Comparison of ENCODE assay signal across 15 cellular contexts in genomic region chr7:77752016-77752415, GRCh38. TPM values are rescaled to one million over a fixed set of nuclear protein-coding genes. Genes with fewer than 3 reads are reported as not detected.
DNase-seq lines count a peak whose midpoint lies in the region; ATAC-seq and TF ChIP-seq lines count a peak whose summit lies in the region.
"Had no signal": no experiment of that assay in that cellular context is flagged by ENCODE, and none has a peak within 500 bp of the region (broad histone marks: within the 10 kb centered on the region; RNA-seq: fewer than 3 reads in every experiment).

No MANE protein-coding gene starts in this region.

- peaks cover 16% of the 10 kb centered on the region for H3K36me3 Mint-ChIP-seq in activated CD8-positive, alpha-beta T cell treated with anti-CD3 and anti-CD28 coated beads for 36 hours (ENCODE audit: low read depth)
- peaks cover 29% of the 10 kb centered on the region for H3K36me3 Mint-ChIP-seq in activated CD8-positive, alpha-beta T cell treated with anti-CD3 and anti-CD28 coated beads, Interleukin-2, amount 10 ng/mL, durations not matched to agents 7 days and 5 days (ENCODE audit: low read depth)
- H3K36me3 Mint-ChIP-seq in endothelial cell (ENCODE audit: low read depth, unreplicated experiment) = peaks cover 3% of the 10 kb centered on the region
- peaks cover 5% of the 10 kb centered on the region for H3K36me3 Mint-ChIP-seq in progenitor cell of endocrine pancreas (ENCODE audit: insufficient read depth)

- DNase-seq in activated CD8-positive, alpha-beta T cell treated with anti-CD3 and anti-CD28 coated beads for 36 hours = no peak
- no peak for DNase-seq in activated CD8-positive, alpha-beta T cell treated with anti-CD3 and anti-CD28 coated beads, Interleukin-2, amount 10 ng/mL, durations not matched to agents 7 days and 5 days
- DNase-seq in NOMO-1 treated with DMSO at 0.1 percent for 48 hours (lab: John Stamatoyannopoulos, UW; ENCODE audit: unreplicated experiment) (peak; percentile 99), endothelial cell (ENCODE audit: low spot score) (no peak), progenitor cell of endocrine pancreas (ENCODE audit: low spot score, unreplicated experiment) (no peak), kidney tubule cell (ENCODE audit: low spot score) (no peak), NCI-H446 treated with DMSO at 0.1 percent for 48 hours (lab: John Stamatoyannopoulos, UW) (no peak)
- DNase-seq: activated CD8-positive, alpha-beta memory T cell treated with anti-CD3 and anti-CD28 coated beads for 24 hours; activated naive CD4-positive, alpha-beta T cell treated with anti-CD3 and anti-CD28 coated beads, Interleukin-2, amount 50 U/mL, for 16 hours; central memory CD4-positive, alpha-beta T cell; heart left ventricle; NCI-H2081 had no signal

- POLR2A ChIA-PET in activated CD8-positive, alpha-beta T cell treated with anti-CD3 and anti-CD28 coated beads for 36 hours (lab: Charles Lee) = no interaction called here
- POLR2A ChIA-PET in activated CD8-positive, alpha-beta T cell treated with anti-CD3 and anti-CD28 coated beads, Interleukin-2, amount 10 ng/mL, durations not matched to agents 7 days and 5 days (lab: Charles Lee) = interaction anchor here (1.0 kb wide), 1 partner anchor 67 kb away, joined by 3 read pairs; no protein-coding TSS in a partner anchor

- no peaks in the 10 kb centered on the region for H3K27me3 Mint-ChIP-seq in activated CD8-positive, alpha-beta T cell treated with anti-CD3 and anti-CD28 coated beads for 36 hours
- H3K27me3 Mint-ChIP-seq in activated CD8-positive, alpha-beta T cell treated with anti-CD3 and anti-CD28 coated beads, Interleukin-2, amount 10 ng/mL, durations not matched to agents 7 days and 5 days (ENCODE audit: low read depth) = no peaks in the 10 kb centered on the region
- H3K27me3 Mint-ChIP-seq in endothelial cell (ENCODE audit: unreplicated experiment) (peaks cover 2% of the 10 kb centered on the region), progenitor cell of endocrine pancreas (no peaks in the 10 kb centered on the region)

- no peaks in the 10 kb centered on the region for H3K9me3 Mint-ChIP-seq in activated CD8-positive, alpha-beta T cell treated with anti-CD3 and anti-CD28 coated beads for 36 hours
- no peaks in the 10 kb centered on the region for H3K9me3 Mint-ChIP-seq in activated CD8-positive, alpha-beta T cell treated with anti-CD3 and anti-CD28 coated beads, Interleukin-2, amount 10 ng/mL, durations not matched to agents 7 days and 5 days (ENCODE audit: insufficient read depth)
- H3K9me3 Mint-ChIP-seq in endothelial cell (ENCODE audit: unreplicated experiment) (no peaks in the 10 kb centered on the region), progenitor cell of endocrine pancreas (ENCODE audit: low read depth) (no peaks in the 10 kb centered on the region)
- H3K9me3 Mint-ChIP-seq: T-helper 2 cell treated with Interferon-gamma antibody and Interleukin-4, amounts not matched to agents 5 μg/mL and 100 μg/mL, for 36 hours had no signal

- CTCF ChIA-PET in activated CD8-positive, alpha-beta T cell treated with anti-CD3 and anti-CD28 coated beads for 36 hours (lab: Charles Lee) = interaction anchor here (8.7 kb wide), 1 partner anchor 99 kb away, joined by 96 read pairs; no protein-coding TSS in a partner anchor
- CTCF ChIA-PET in activated CD8-positive, alpha-beta T cell treated with anti-CD3 and anti-CD28 coated beads, Interleukin-2, amount 10 ng/mL, durations not matched to agents 7 days and 5 days (lab: Charles Lee) = interaction anchor here (2.9 kb wide), 1 partner anchor 100 kb away, joined by 18 read pairs; no protein-coding TSS in a partner anchor

- intact Hi-C loops in activated CD8-positive, alpha-beta T cell treated with anti-CD3 and anti-CD28 coated beads for 36 hours (cut with micrococcal nuclease) = no loop called here

- peaks cover 44% of the 10 kb centered on the region for H3K4me1 Mint-ChIP-seq in activated CD8-positive, alpha-beta T cell treated with anti-CD3 and anti-CD28 coated beads for 36 hours (ENCODE audit: low read depth)
- peaks cover 22% of the 10 kb centered on the region for H3K4me1 Mint-ChIP-seq in activated CD8-positive, alpha-beta T cell treated with anti-CD3 and anti-CD28 coated beads, Interleukin-2, amount 10 ng/mL, durations not matched to agents 7 days and 5 days (ENCODE audit: low read depth)
- H3K4me1 Mint-ChIP-seq in endothelial cell (ENCODE audit: unreplicated experiment) (peaks cover 10% of the 10 kb centered on the region), progenitor cell of endocrine pancreas (ENCODE audit: low read depth) (no peaks in the 10 kb centered on the region)

- peak; percentile 37 for ATAC-seq in activated CD8-positive, alpha-beta T cell treated with anti-CD3 and anti-CD28 coated beads for 36 hours
- ATAC-seq in activated CD8-positive, alpha-beta T cell treated with anti-CD3 and anti-CD28 coated beads, Interleukin-2, amount 10 ng/mL, durations not matched to agents 7 days and 5 days = no peak
- no peak for ATAC-seq in HG02588 (IDR thresholded peaks at IDR 0.05; ENCODE audit: unreplicated experiment)
- ATAC-seq: A549 had no signal

- H3K4me3 Mint-ChIP-seq in activated CD8-positive, alpha-beta T cell treated with anti-CD3 and anti-CD28 coated beads for 36 hours = no peak overlapping the region
- H3K4me3 Mint-ChIP-seq in activated CD8-positive, alpha-beta T cell treated with anti-CD3 and anti-CD28 coated beads, Interleukin-2, amount 10 ng/mL, durations not matched to agents 7 days and 5 days = no peak overlapping the region
- H3K4me3 Mint-ChIP-seq in endothelial cell (ENCODE audit: unreplicated experiment) (no peak overlapping the region), progenitor cell of endocrine pancreas (ENCODE audit: low read depth) (no peak overlapping the region)
- H3K4me3 Mint-ChIP-seq: T-helper 2 cell treated with Interferon-gamma antibody and Interleukin-4, amounts not matched to agents 5 μg/mL and 100 μg/mL, for 36 hours had no signal

- TF ChIP-seq CTCF in activated CD8-positive, alpha-beta T cell treated with anti-CD3 and anti-CD28 coated beads for 36 hours (IDR thresholded peaks at IDR 0.05) = no peak
- TF ChIP-seq CTCF in endothelial cell (IDR thresholded peaks at IDR 0.05; ENCODE audit: unreplicated experiment) = no peak
- no peak for TF ChIP-seq CTCF in progenitor cell of endocrine pancreas (IDR thresholded peaks at IDR 0.05; ENCODE audit: unreplicated experiment)

- no peak overlapping the region for H3K27ac Mint-ChIP-seq in activated CD8-positive, alpha-beta T cell treated with anti-CD3 and anti-CD28 coated beads for 36 hours
- H3K27ac Mint-ChIP-seq in activated CD8-positive, alpha-beta T cell treated with anti-CD3 and anti-CD28 coated beads, Interleukin-2, amount 10 ng/mL, durations not matched to agents 7 days and 5 days = no peak overlapping the region
- peak overlapping the region; percentile 79 for H3K27ac Mint-ChIP-seq in endothelial cell (ENCODE audit: unreplicated experiment)
- H3K27ac Mint-ChIP-seq in progenitor cell of endocrine pancreas = peak overlapping the region; percentile 38
- H3K27ac Mint-ChIP-seq: T-helper 2 cell treated with Interferon-gamma antibody and Interleukin-4, amounts not matched to agents 5 μg/mL and 100 μg/mL, for 36 hours had no signal

RNA-seq across cellular contexts. Expression of gene TMEM60, which starts 46.2 kb away (rescaled TPM):
- 1 to 10 TPM; 8.1 to 8.6 TPM for total RNA-seq in activated CD8-positive, alpha-beta T cell treated with anti-CD3 and anti-CD28 coated beads for 36 hours
- total RNA-seq in activated CD8-positive, alpha-beta T cell treated with anti-CD3 and anti-CD28 coated beads, Interleukin-2, amount 10 ng/mL, durations not matched to agents 7 days and 5 days = 10 to 100 TPM; 14.1 to 14.8 TPM
- total RNA-seq in endothelial cell (ENCODE audit: unreplicated experiment) (9.5 TPM), progenitor cell of endocrine pancreas (17.9 and 20.7 TPM in 2 replicates)

RNA-seq across cellular contexts. Expression of gene PHTF2, which starts 46.6 kb away (rescaled TPM):
- total RNA-seq in activated CD8-positive, alpha-beta T cell treated with anti-CD3 and anti-CD28 coated beads for 36 hours = 10 to 100 TPM; 25.2 to 25.4 TPM
- 10 to 100 TPM; 34.9 to 39.1 TPM for total RNA-seq in activated CD8-positive, alpha-beta T cell treated with anti-CD3 and anti-CD28 coated beads, Interleukin-2, amount 10 ng/mL, durations not matched to agents 7 days and 5 days
- 10.3 TPM for total RNA-seq in endothelial cell (ENCODE audit: unreplicated experiment)
- 12.3 and 13.0 TPM in 2 replicates for total RNA-seq in progenitor cell of endocrine pancreas

RNA-seq across cellular contexts. Expression of gene RSBN1L, which starts 55.8 kb away (rescaled TPM):
- total RNA-seq in activated CD8-positive, alpha-beta T cell treated with anti-CD3 and anti-CD28 coated beads for 36 hours = 10 to 100 TPM; 16.5 to 21.9 TPM
- 10 to 100 TPM; 24.5 to 27.4 TPM for total RNA-seq in activated CD8-positive, alpha-beta T cell treated with anti-CD3 and anti-CD28 coated beads, Interleukin-2, amount 10 ng/mL, durations not matched to agents 7 days and 5 days
- total RNA-seq in endothelial cell (ENCODE audit: unreplicated experiment) (17.2 TPM), progenitor cell of endocrine pancreas (23.4 and 24.5 TPM in 2 replicates)

Comparison
In these comparisons a context has a peak if more than half of its experiments do, and no peak if none do; other contexts are left out.
1. H3K27ac Mint-ChIP-seq: peak in endothelial cell (single experiment) and progenitor cell of endocrine pancreas (single experiment); none in activated CD8-positive, alpha-beta T cell treated with anti-CD3 and anti-CD28 coated beads for 36 hours (single experiment) and activated CD8-positive, alpha-beta T cell treated with anti-CD3 and anti-CD28 coated beads, Interleukin-2, amount 10 ng/mL, durations not matched to agents 7 days and 5 days (single experiment).